1 cellular context compared by ENCODE assay signal in the genomic region with DNA sequence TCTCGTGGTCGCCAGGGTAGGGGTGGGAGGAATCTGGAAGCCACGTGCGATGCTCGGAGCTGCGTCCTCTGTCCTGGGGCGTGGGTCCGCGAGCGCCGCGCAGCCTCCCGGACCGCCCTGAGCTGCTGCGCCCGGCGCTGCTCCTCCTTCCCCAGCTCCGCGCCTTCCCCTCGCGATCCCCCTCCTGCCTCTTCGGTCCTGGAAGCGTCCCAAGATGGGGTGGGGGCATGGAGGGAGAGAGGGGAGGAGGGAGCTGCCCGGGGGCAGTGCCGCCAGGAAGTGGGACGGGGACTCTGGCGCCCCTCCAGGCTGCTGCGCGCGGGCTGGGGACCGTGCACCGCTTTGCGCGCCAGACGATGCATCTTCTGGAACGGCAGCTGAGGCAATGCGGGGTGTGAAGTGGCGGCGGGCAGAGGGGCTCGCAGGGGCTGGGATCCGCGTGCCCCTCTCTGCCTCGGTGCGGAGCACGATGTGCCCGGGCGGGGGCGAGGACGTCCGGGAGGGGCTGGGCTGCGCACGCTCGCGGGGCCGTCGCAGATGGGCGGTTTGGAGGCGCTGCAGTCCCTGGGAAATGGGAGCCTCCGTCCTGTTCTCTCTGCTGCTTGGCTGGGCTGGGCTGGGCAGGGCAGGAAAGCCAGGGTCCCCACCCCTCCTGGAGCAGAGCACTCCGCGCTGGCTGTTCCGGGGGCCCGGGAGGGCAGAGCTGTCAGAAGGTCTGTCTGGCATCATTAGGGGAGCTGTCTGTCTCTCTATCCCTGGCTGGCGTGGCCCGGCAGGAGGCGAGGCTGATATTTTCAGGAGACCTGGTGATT.
A peak's percentile ranks its signal among the peaks of the same experiment; 100 is the strongest.
TF ChIP-seq lines count a peak whose summit lies in the region.

No MANE protein-coding gene starts in this region.

TF ChIP-seq in HepG2, 621 proteins besides CTCF, POLR2A, EP300 and RAD21 (continued from another document and continues in another):
- TF ChIP-seq, protein P1, sequence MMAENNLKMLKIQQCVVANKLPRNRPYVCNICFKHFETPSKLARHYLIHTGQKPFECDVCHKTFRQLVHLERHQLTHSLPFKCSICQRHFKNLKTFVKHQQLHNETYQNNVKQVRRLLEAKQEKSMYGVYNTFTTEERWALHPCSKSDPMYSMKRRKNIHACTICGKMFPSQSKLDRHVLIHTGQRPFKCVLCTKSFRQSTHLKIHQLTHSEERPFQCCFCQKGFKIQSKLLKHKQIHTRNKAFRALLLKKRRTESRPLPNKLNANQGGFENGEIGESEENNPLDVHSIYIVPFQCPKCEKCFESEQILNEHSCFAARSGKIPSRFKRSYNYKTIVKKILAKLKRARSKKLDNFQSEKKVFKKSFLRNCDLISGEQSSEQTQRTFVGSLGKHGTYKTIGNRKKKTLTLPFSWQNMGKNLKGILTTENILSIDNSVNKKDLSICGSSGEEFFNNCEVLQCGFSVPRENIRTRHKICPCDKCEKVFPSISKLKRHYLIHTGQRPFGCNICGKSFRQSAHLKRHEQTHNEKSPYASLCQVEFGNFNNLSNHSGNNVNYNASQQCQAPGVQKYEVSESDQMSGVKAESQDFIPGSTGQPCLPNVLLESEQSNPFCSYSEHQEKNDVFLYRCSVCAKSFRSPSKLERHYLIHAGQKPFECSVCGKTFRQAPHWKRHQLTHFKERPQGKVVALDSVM (CRISPR knock-in tag; IDR thresholded peaks at IDR 0.05): no peak
- TF ChIP-seq ZNF142 (CRISPR knock-in tag; IDR thresholded peaks at IDR 0.05) (0 out of 2 replicates have a peak, but pooled peaks have one; percentile 29), ZNF652 (CRISPR knock-in tag; IDR thresholded peaks at IDR 0.05; ENCODE audit: borderline replicate concordance, low read depth) (no peak), TEAD3 (CRISPR knock-in tag; optimal IDR thresholded peaks at IDR 0.05; ENCODE audit: borderline replicate concordance) (peak; percentile 12), MBD4 (IDR thresholded peaks at IDR 0.05; ENCODE audit: borderline replicate concordance, low read length) (no peak), ZNF280D (CRISPR knock-in tag; IDR thresholded peaks at IDR 0.05) (0 out of 2 replicates have a peak, but pooled peaks have one; percentile 21), ZNF335 (CRISPR knock-in tag; IDR thresholded peaks at IDR 0.05) (no peak), ZNF331 (CRISPR knock-in tag; IDR thresholded peaks at IDR 0.05) (no peak), ZBTB40 (IDR thresholded peaks at IDR 0.05) (no peak), ZBTB40 (CRISPR knock-in tag; IDR thresholded peaks at IDR 0.05) (no peak), ZNF446 (CRISPR knock-in tag; IDR thresholded peaks at IDR 0.05) (no peak), ZBTB1 (CRISPR knock-in tag; IDR thresholded peaks at IDR 0.05; ENCODE audit: borderline replicate concordance) (no peak), PPARG (CRISPR knock-in tag; conservative IDR thresholded peaks at IDR 0.05) (no peak), ZNF557 (CRISPR knock-in tag; IDR thresholded peaks at IDR 0.05) (no peak), KDM5B (CRISPR knock-in tag; IDR thresholded peaks at IDR 0.05; ENCODE audit: borderline replicate concordance) (no peak; the same call in 1 of the 2 replicates), ZNF576 (CRISPR knock-in tag; IDR thresholded peaks at IDR 0.05) (no peak), NR3C1 (CRISPR knock-in tag; IDR thresholded peaks at IDR 0.05) (no peak), SCMH1 (CRISPR knock-in tag; IDR thresholded peaks at IDR 0.05; ENCODE audit: borderline replicate concordance) (no peak), ZKSCAN1 (IDR thresholded peaks at IDR 0.05; ENCODE audit: low read length) (no peak), PAF1 (CRISPR knock-in tag; IDR thresholded peaks at IDR 0.05) (no peak), MIXL1 (CRISPR knock-in tag; IDR thresholded peaks at IDR 0.05) (no peak), HOXD1 (CRISPR knock-in tag; IDR thresholded peaks at IDR 0.05) (no peak), SPEN (CRISPR knock-in tag; IDR thresholded peaks at IDR 0.05; ENCODE audit: low read depth) (0 out of 2 replicates have a peak, but pooled peaks have one; percentile 27), ZNF367 (CRISPR knock-in tag; IDR thresholded peaks at IDR 0.05; ENCODE audit: borderline replicate concordance) (no peak)
- TF ChIP-seq, protein P2, sequence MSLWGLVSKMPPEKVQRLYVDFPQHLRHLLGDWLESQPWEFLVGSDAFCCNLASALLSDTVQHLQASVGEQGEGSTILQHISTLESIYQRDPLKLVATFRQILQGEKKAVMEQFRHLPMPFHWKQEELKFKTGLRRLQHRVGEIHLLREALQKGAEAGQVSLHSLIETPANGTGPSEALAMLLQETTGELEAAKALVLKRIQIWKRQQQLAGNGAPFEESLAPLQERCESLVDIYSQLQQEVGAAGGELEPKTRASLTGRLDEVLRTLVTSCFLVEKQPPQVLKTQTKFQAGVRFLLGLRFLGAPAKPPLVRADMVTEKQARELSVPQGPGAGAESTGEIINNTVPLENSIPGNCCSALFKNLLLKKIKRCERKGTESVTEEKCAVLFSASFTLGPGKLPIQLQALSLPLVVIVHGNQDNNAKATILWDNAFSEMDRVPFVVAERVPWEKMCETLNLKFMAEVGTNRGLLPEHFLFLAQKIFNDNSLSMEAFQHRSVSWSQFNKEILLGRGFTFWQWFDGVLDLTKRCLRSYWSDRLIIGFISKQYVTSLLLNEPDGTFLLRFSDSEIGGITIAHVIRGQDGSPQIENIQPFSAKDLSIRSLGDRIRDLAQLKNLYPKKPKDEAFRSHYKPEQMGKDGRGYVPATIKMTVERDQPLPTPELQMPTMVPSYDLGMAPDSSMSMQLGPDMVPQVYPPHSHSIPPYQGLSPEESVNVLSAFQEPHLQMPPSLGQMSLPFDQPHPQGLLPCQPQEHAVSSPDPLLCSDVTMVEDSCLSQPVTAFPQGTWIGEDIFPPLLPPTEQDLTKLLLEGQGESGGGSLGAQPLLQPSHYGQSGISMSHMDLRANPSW (CRISPR knock-in tag; IDR thresholded peaks at IDR 0.05; ENCODE audit: borderline replicate concordance): no peak
